In the genomic region with DNA sequence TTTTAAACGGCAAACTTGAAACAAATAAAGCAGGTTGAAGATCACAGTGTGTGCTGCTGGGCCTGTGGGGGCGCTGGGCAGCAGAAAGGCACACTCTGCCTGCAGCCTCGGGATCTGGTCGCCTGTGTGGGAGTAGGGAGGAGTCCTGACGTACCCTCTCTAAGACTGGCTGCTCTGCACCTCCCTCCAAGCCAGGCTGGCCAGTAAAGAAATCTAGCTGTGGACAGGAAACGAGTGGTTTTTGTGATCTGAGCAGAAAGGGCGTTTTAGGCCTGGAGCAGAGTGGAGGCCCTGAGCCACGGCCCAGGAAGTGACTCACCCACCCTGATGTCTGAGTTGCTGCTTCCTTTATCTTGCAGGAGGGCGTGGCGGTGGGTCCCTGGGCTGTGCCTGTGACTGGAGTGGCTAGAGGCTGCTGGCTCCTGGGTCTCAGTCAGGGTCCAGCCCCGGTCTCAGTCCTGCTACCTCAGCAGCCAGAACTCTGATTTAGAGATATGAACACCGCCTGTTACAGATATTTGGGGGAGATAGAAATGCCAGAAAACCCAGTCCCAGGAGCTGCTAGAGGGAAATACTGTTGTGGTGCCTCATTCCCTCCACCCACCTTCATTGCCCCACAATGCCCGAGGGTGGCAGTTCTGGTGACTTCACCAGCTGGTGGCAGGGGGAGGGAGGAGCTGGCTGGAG, we compare ENCODE assay signal across 8 cellular contexts. TPM values are rescaled to one million over a fixed set of nuclear protein-coding genes. Genes with fewer than 3 reads are reported as not detected.
DNase-seq lines count a peak whose midpoint lies in the region; ATAC-seq and TF ChIP-seq lines count a peak whose summit lies in the region.

No MANE protein-coding gene starts in this region.

- H3K27me3 ChIP-seq in foreskin keratinocyte = no peaks in the 10 kb centered on the region

- H3K4me1 ChIP-seq in foreskin keratinocyte = peaks cover 47% of the 10 kb centered on the region

- peak; percentile 47 for TF ChIP-seq CTCF in foreskin keratinocyte (conservative IDR thresholded peaks at IDR 0.05)

- DNase-seq in Caki2 (ENCODE audit: low read depth) = peak; percentile 100
- peak; percentile 99 for DNase-seq in SHP77 (lab: John Stamatoyannopoulos, UW)
- DNase-seq in activated gamma-delta T cell (lab: John Stamatoyannopoulos, UW) = peak; percentile 52
- peak; percentile 96 to 99 for DNase-seq in foreskin keratinocyte
- peak; percentile 99 for DNase-seq in non-pigmented ciliary epithelial cell (ENCODE audit: low read depth)
- peak; percentile 31 for DNase-seq in superior temporal gyrus (ENCODE audit: extremely low spot score)

- ATAC-seq in GM19452 (IDR thresholded peaks at IDR 0.05; ENCODE audit: unreplicated experiment) = peak; percentile 94
- peak; percentile 92 for ATAC-seq in HG03575 (IDR thresholded peaks at IDR 0.05; ENCODE audit: extremely low read depth, insufficient number of reproducible peaks, low FRiP score, unreplicated experiment)
- ATAC-seq in foreskin keratinocyte = peak; percentile 85

- peak overlapping the region; percentile 96 for H3K27ac ChIP-seq in foreskin keratinocyte

- in situ Hi-C loops in Caki2 (cut with HindIII; ENCODE audit: low pct_unique_long_range_greater_than_20kb, low sequenced_read_pairs) = no loop called here

RNA-seq across cellular contexts. Expression of gene S100A11, which starts 11.3 kb away (rescaled TPM):
- 309 and 455 TPM in 2 replicates for total RNA-seq in Caki2 (2014; rRNA removed; shearing (Covaris generic); ENCODE audit: low replicate concordance)
- total RNA-seq in foreskin keratinocyte = 3,510 and 4,063 TPM in 2 replicates
- polyA plus RNA-seq in foreskin keratinocyte = 7,478 and 9,136 TPM in 2 replicates

RNA-seq across cellular contexts. Expression of gene TCHHL1, which starts 40.8 kb away (rescaled TPM):
- not detected in 2 replicates for total RNA-seq in Caki2 (2014; rRNA removed; shearing (Covaris generic); ENCODE audit: low replicate concordance)
- not detected in 2 replicates for total RNA-seq in foreskin keratinocyte
- polyA plus RNA-seq in foreskin keratinocyte = not detected in 2 replicates

RNA-seq across cellular contexts. Expression of gene S100A10, which starts 54.4 kb away (rescaled TPM):
- total RNA-seq in Caki2 (2014; rRNA removed; shearing (Covaris generic); ENCODE audit: low replicate concordance) = 456 and 483 TPM in 2 replicates
- 1,585 and 1,601 TPM in 2 replicates for total RNA-seq in foreskin keratinocyte
- 2,964 and 3,214 TPM in 2 replicates for polyA plus RNA-seq in foreskin keratinocyte

Comparison
In these comparisons a context has a peak if more than half of its experiments do, and no peak if none do; other contexts are left out.
1. Peak in every context shown above with its lines: DNase-seq, ATAC-seq and H3K27ac ChIP-seq.
2. DNase-seq: peak in every context shown above with its lines; median percentile 100 in Caki2; 99 in SHP77; 99 in non-pigmented ciliary epithelial cell; 98 in foreskin keratinocyte; 52 in activated gamma-delta T cell; 31 in superior temporal gyrus.